ENCODE assay signal across 8 cellular contexts in genomic region chr11:75583710-75584658, GRCh38. TPM values are rescaled to one million over a fixed set of nuclear protein-coding genes. Genes with fewer than 3 reads are reported as not detected.
A peak's percentile ranks its signal among the peaks of the same experiment; 100 is the strongest.
DNase-seq lines count a peak whose midpoint lies in the region; ATAC-seq and TF ChIP-seq lines count a peak whose summit lies in the region.

No MANE protein-coding gene starts in this region.

- intact Hi-C loops in sciatic nerve (cut with DNase I), result no loop called here

- ATAC-seq in sciatic nerve (peak; percentile 88), GM19328 (IDR thresholded peaks at IDR 0.05; ENCODE audit: unreplicated experiment) (no peak), HG02588 (IDR thresholded peaks at IDR 0.05; ENCODE audit: unreplicated experiment) (no peak)

- no peak for DNase-seq in AG09309 (ENCODE audit: low read depth)
- peak; percentile 35 for DNase-seq in GM19238 (ENCODE audit: insufficient read length, low spot score)
- no peak for DNase-seq in NT2/D1 (ENCODE audit: low read depth, low spot score)
- DNase-seq in caudate nucleus (lab: John Stamatoyannopoulos, UW), result peak in 55 of 61 donors; percentile 23 to 79 (median 53)
- DNase-seq in iPS-NIHi11 (ENCODE audit: low spot score), result peak; percentile 85
- peak; percentile 89 for DNase-seq in sciatic nerve (ENCODE audit: low spot score)

- H3K4me3 ChIP-seq in AG09309 (ENCODE audit: control insufficient read depth, low read depth, low read length) (peak overlapping the region; percentile 93), NT2/D1 (ENCODE audit: insufficient read length, low read depth) (peak overlapping the region; percentile 68)

- TF ChIP-seq CTCF in AG09309 (IDR thresholded peaks at IDR 0.05; ENCODE audit: control insufficient read depth, insufficient read depth, low read depth, low read length, missing control alignments), result no peak

- H3K9ac ChIP-seq in NT2/D1 (ENCODE audit: insufficient read length, low read depth), result peak overlapping the region; percentile 80

- H3K27ac ChIP-seq in caudate nucleus (ENCODE audit: low read depth, low read length), result peak overlapping the region; percentile 94

- no peaks in the 10 kb centered on the region for H3K9me3 ChIP-seq in NT2/D1 (ENCODE audit: insufficient read depth, low read length)

- no peaks in the 10 kb centered on the region for H3K4me1 ChIP-seq in NT2/D1 (ENCODE audit: insufficient read depth, insufficient read length)

- H3K27me3 ChIP-seq in NT2/D1 (ENCODE audit: insufficient read depth, insufficient read length), result no peaks in the 10 kb centered on the region

- H3K36me3 ChIP-seq in NT2/D1 (ENCODE audit: insufficient read depth, insufficient read length, low read length), result no peaks in the 10 kb centered on the region

RNA-seq across cellular contexts. Expression of gene SERPINH1, which starts 21.9 kb away (rescaled TPM):
- total RNA-seq in sciatic nerve, result 121 TPM

RNA-seq across cellular contexts. Expression of gene GDPD5, which starts 58.2 kb away (rescaled TPM):
- 78.5 TPM for total RNA-seq in sciatic nerve

Comparison
In these comparisons a context has a peak if more than half of its experiments do, and no peak if none do; other contexts are left out.
1. DNase-seq: peak in GM19238 (single experiment), caudate nucleus (55 of 61), iPS-NIHi11 (single experiment) and sciatic nerve (single experiment); none in AG09309 (single experiment) and NT2/D1 (single experiment).